ENCODE assay signal across 19 cellular contexts in the genomic region with DNA sequence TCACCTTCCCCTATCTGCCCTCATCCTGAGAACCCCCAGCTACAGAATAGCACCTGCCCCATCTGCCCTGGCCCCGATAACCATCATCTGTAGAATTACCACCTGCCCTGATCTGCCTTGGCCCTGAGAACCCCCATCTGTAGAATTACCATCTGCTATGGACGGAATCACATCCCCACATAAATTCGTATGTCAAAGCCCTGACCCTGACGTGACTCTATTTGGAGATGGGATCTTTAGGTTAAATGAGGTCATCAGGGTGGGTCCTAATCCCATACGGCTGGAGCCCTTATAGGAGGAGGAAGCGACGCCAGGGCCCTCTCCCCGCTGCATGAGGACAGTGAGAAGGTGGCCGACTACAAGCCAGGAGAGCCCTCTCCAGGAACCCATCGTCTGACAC. TPM values are rescaled to one million over a fixed set of nuclear protein-coding genes. Genes with fewer than 3 reads are reported as not detected.
DNase-seq lines count a peak whose midpoint lies in the region; ATAC-seq and TF ChIP-seq lines count a peak whose summit lies in the region.
"Had no signal": no experiment of that assay in that cellular context is flagged by ENCODE, and none has a peak within 500 bp of the region (broad histone marks: within the 10 kb centered on the region; RNA-seq: fewer than 3 reads in every experiment).

No MANE protein-coding gene starts in this region.

- peak overlapping the region in 8 of 10 donors; percentile 2 to 69 (median 24) for H3K27ac Mint-ChIP-seq in naive thymus-derived CD8-positive, alpha-beta T cell
- H3K27ac Mint-ChIP-seq: IgD-negative memory B cell had no signal

- CTCF ChIA-PET in OCI-LY7 (lab: Charles Lee; ENCODE audit: unreplicated experiment), result no interaction called here

- H4K20me1 ChIP-seq in OCI-LY7 (ENCODE audit: insufficient read depth, low read length), result no peaks in the 10 kb centered on the region

- no TSS peak for BruUV-seq in OCI-LY7 (replicated peaks; lab: Mats Ljungman, UMichigan)

- H3K4me3 ChIP-seq in H7 (ENCODE audit: insufficient read depth, low read depth, low read length) (no peak overlapping the region), OCI-LY7 (ENCODE audit: low read depth, low read length, poor library complexity, severe bottlenecking) (no peak overlapping the region)
- H3K4me3 ChIP-seq: GM12878, GM23248, SJCRH30 had no signal

- no peak for ATAC-seq in naive thymus-derived CD8-positive, alpha-beta T cell
- ATAC-seq: GM12878 had no signal

- DNase-seq in activated CD4-positive, CD25-positive, alpha-beta regulatory T cell treated with anti-CD3 and anti-CD28 coated beads, Interleukin-2, amount 50 U/mL, for 72 hours, result peak; percentile 24
- no peak for DNase-seq in activated CD4-positive, CD25-positive, alpha-beta regulatory T cell (lab: John Stamatoyannopoulos, UW)
- peak; percentile 9 for DNase-seq in H7
- DNase-seq in OCI-LY7 (ENCODE audit: low spot score), result peak; percentile 32
- DNase-seq in naive thymus-derived CD8-positive, alpha-beta T cell, result no peak
- DNase-seq in activated effector memory CD4-positive, alpha-beta T cell treated with Interleukin-2 at 50 U/mL for 16 hours, result no peak
- no peak for DNase-seq in stimulated activated CD4-positive, alpha-beta T cell treated with anti-CD3 and anti-CD28 coated beads, Interleukin-4, amount 100 ng/mL, for 24 hours
- DNase-seq in NCI-H2081 (lab: John Stamatoyannopoulos, UW), result no peak
- DNase-seq: DMS79, GM23248, MV-4-11, NCI-H1417 treated with DMSO at 0.1 percent for 48 hours, NCI-H2107, NCI-H446, NCI-H774, SJCRH30 had no signal

- H2AFZ ChIP-seq in OCI-LY7 (ENCODE audit: low read length), result no peak overlapping the region
- H2AFZ ChIP-seq: GM23248 had no signal

- peaks cover 22 to 54% (median 41%) of the 10 kb centered on the region in 4 donors for H3K4me1 Mint-ChIP-seq in naive thymus-derived CD8-positive, alpha-beta T cell

- TF ChIP-seq CTCF in OCI-LY7 (conservative IDR thresholded peaks at IDR 0.05; ENCODE audit: low read length), result no peak

- peak overlapping the region; percentile 91 for H3K27ac ChIP-seq in OCI-LY7 (ENCODE audit: low read depth, low read length, poor library complexity, severe bottlenecking)
- H3K27ac ChIP-seq: 22Rv1, GM23248, SJCRH30 had no signal

- no peaks in the 10 kb centered on the region for H3K36me3 ChIP-seq in H7 (replicated peaks; ENCODE audit: control insufficient read depth, insufficient read depth, low read length)
- H3K36me3 ChIP-seq in OCI-LY7 (ENCODE audit: insufficient read depth, low read length), result peaks cover 10% of the 10 kb centered on the region
- H3K36me3 ChIP-seq: SJCRH30 had no signal

- peaks cover 0 to 2% (median 0%) of the 10 kb centered on the region in 3 donors for H3K36me3 Mint-ChIP-seq in naive thymus-derived CD8-positive, alpha-beta T cell

- no peaks in the 10 kb centered on the region for H3K9me2 ChIP-seq in OCI-LY7 (ENCODE audit: insufficient read depth, low read length)

- no peaks in the 10 kb centered on the region for H3K9me3 Mint-ChIP-seq in naive thymus-derived CD8-positive, alpha-beta T cell
- H3K9me3 Mint-ChIP-seq: IgD-negative memory B cell had no signal

- intact Hi-C loops in OCI-LY7 (cut with micrococcal nuclease; ENCODE audit: unreplicated experiment), result no loop called here

- H3K9me3 ChIP-seq in OCI-LY7 (ENCODE audit: low read length), result no peaks in the 10 kb centered on the region
- H3K9me3 ChIP-seq: SJCRH30 had no signal

- no peaks in the 10 kb centered on the region for H3K27me3 ChIP-seq in H7 (ENCODE audit: control insufficient read depth, insufficient read depth, low read length)
- H3K27me3 ChIP-seq: SJCRH30 had no signal

- peaks cover 18% of the 10 kb centered on the region; the same call in 1 of the 2 replicates for H3K79me2 ChIP-seq in OCI-LY7 (ENCODE audit: insufficient read depth, low read depth, low read length)

- no peak overlapping the region for H3K4me3 Mint-ChIP-seq in naive thymus-derived CD8-positive, alpha-beta T cell
- H3K4me3 Mint-ChIP-seq: IgD-negative memory B cell had no signal

- POLR2A ChIA-PET in OCI-LY7 (lab: Charles Lee), result no interaction called here
- POLR2A ChIA-PET in naive thymus-derived CD8-positive, alpha-beta T cell (lab: Charles Lee), result no interaction called here

- peaks cover 97% of the 10 kb centered on the region for H3K4me1 ChIP-seq in OCI-LY7 (ENCODE audit: insufficient read depth, low read length, poor library complexity, severe bottlenecking)

- no peaks in the 10 kb centered on the region for H3K27me3 Mint-ChIP-seq in naive thymus-derived CD8-positive, alpha-beta T cell

- peak overlapping the region; percentile 25; the same call in 1 of the 2 replicates for H3K4me2 ChIP-seq in OCI-LY7 (ENCODE audit: low read length)

RNA-seq across cellular contexts. Expression of gene SARDH, which starts 32.6 kb away (rescaled TPM):
- total RNA-seq in H7 (2014; rRNA removed; shearing (Covaris generic)), result 7.3 and 9.9 TPM in 2 replicates
- total RNA-seq in OCI-LY7 (2014; rRNA removed; shearing (Covaris generic)), result 52.3 and 60.8 TPM in 2 replicates
- total RNA-seq in OCI-LY7 (2022), result 39.4 and 42.8 TPM in 2 replicates
- 1 to 10 TPM; 5.0 to 8.7 TPM for total RNA-seq in naive thymus-derived CD8-positive, alpha-beta T cell
- polyA plus RNA-seq in naive thymus-derived CD8-positive, alpha-beta T cell, result 1 to 10 TPM; 1.7 to 2.7 (median 2.4) TPM

Comparison
In these comparisons a context has a peak if more than half of its experiments do, and no peak if none do; other contexts are left out.
1. DNase-seq: peak in activated CD4-positive, CD25-positive, alpha-beta regulatory T cell treated with anti-CD3 and anti-CD28 coated beads, Interleukin-2, amount 50 U/mL, for 72 hours (single experiment), H7 (single experiment) and OCI-LY7 (single experiment); none in activated CD4-positive, CD25-positive, alpha-beta regulatory T cell (0 of 4), naive thymus-derived CD8-positive, alpha-beta T cell (0 of 10), activated effector memory CD4-positive, alpha-beta T cell treated with Interleukin-2 at 50 U/mL for 16 hours (single experiment), stimulated activated CD4-positive, alpha-beta T cell treated with anti-CD3 and anti-CD28 coated beads, Interleukin-4, amount 100 ng/mL, for 24 hours (single experiment) and NCI-H2081 (0 of 2).